10 cellular contexts compared by ENCODE assay signal in the genomic region with DNA sequence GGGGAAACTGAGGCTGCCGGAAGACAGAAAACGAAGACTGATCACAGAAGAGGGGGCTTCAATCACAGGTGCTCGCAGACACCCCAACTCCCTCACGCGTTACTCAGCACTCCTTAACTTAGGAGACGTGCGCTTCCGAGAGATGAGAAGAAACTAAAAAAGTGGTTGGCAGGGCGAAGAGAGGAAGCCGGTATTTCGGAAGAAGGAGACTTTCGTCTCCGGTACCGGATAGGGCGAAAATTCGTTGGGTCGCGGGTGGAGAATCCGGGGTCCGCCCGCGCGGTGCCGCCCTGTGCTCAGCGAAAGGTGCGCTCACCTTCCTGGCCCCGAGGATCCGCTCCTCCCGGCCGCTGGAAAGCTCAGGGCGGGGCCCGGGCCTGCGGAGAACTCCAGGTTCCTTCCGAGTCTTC. TPM values are rescaled to one million over a fixed set of nuclear protein-coding genes. Genes with fewer than 3 reads are reported as not detected.
DNase-seq lines count a peak whose midpoint lies in the region; ATAC-seq and TF ChIP-seq lines count a peak whose summit lies in the region.
"Had no signal": no experiment of that assay in that cellular context is flagged by ENCODE, and none has a peak within 500 bp of the region (broad histone marks: within the 10 kb centered on the region; RNA-seq: fewer than 3 reads in every experiment).

No MANE protein-coding gene starts in this region.

- TF ChIP-seq POLR2A in adrenal gland (IDR thresholded peaks at IDR 0.05) (no peak), suprapubic skin (IDR thresholded peaks at IDR 0.05) (no peak)

- intact Hi-C loops in adrenal gland (cut with DNase I) = no loop called here

- peak overlapping the region; percentile 60 for H3K4me3 Mint-ChIP-seq in T-helper 2 cell treated with Interferon-gamma antibody and Interleukin-4, amounts not matched to agents 5 μg/mL and 100 μg/mL, for 36 hours

- no peaks in the 10 kb centered on the region for H3K9me3 Mint-ChIP-seq in T-helper 2 cell treated with Interferon-gamma antibody and Interleukin-4, amounts not matched to agents 5 μg/mL and 100 μg/mL, for 36 hours

- peaks cover 64% of the 10 kb centered on the region for H3K27me3 Mint-ChIP-seq in T-helper 2 cell treated with Interferon-gamma antibody and Interleukin-4, amounts not matched to agents 5 μg/mL and 100 μg/mL, for 36 hours (ENCODE audit: low read depth)

- H3K4me3 ChIP-seq in adrenal gland (peak overlapping the region in 2 of 4 donors; percentile 43 to 79), kidney epithelial cell (ENCODE audit: low read depth, low read length) (peak overlapping the region; percentile 50), suprapubic skin (peak overlapping the region; percentile 64)

- peak overlapping the region; percentile 76 for H3K27ac Mint-ChIP-seq in T-helper 2 cell treated with Interferon-gamma antibody and Interleukin-4, amounts not matched to agents 5 μg/mL and 100 μg/mL, for 36 hours

- no peak for DNase-seq in T-helper 2 cell treated with Interferon-gamma antibody and Interleukin-4, amounts not matched to agents 5 μg/mL and 100 μg/mL, for 36 hours (ENCODE audit: low spot score)
- DNase-seq in T-helper 2 cell (no peak), adrenal gland (no peak), kidney epithelial cell (ENCODE audit: low read depth) (no peak), suprapubic skin (ENCODE audit: low spot score in 2 of 2) (no peak), NCI-H2081 treated with DMSO at 0.1 percent for 48 hours (lab: John Stamatoyannopoulos, UW) (no peak)

- no peak for TF ChIP-seq EP300 in suprapubic skin (IDR thresholded peaks at IDR 0.05)

- H3K27ac ChIP-seq in adrenal gland = peak overlapping the region in 3 of 5 donors; percentile 52 to 91 (median 74)
- H3K27ac ChIP-seq in suprapubic skin = peak overlapping the region; percentile 75
- H3K27ac ChIP-seq: C4-2B had no signal

- H3K36me3 ChIP-seq in adrenal gland (replicated peaks in 1 of 2) (no peaks in the 10 kb centered on the region), kidney epithelial cell (ENCODE audit: control insufficient read depth, insufficient read depth, low read length) (no peaks in the 10 kb centered on the region), suprapubic skin (no peaks in the 10 kb centered on the region)

- no peak for ATAC-seq in GM21423 (IDR thresholded peaks at IDR 0.05; ENCODE audit: unreplicated experiment)
- no peak for ATAC-seq in HG02884 (IDR thresholded peaks at IDR 0.05; ENCODE audit: unreplicated experiment)

- peaks cover 31% of the 10 kb centered on the region for H3K27me3 ChIP-seq in adrenal gland
- peaks cover 76% of the 10 kb centered on the region for H3K27me3 ChIP-seq in kidney epithelial cell (ENCODE audit: control insufficient read depth, insufficient read depth, low read length)
- H3K27me3 ChIP-seq in suprapubic skin = peaks cover 80% of the 10 kb centered on the region

- peaks cover 13% of the 10 kb centered on the region for H3K4me1 Mint-ChIP-seq in T-helper 2 cell treated with Interferon-gamma antibody and Interleukin-4, amounts not matched to agents 5 μg/mL and 100 μg/mL, for 36 hours (ENCODE audit: low read depth)

- peaks cover 3% of the 10 kb centered on the region for H3K36me3 Mint-ChIP-seq in T-helper 2 cell treated with Interferon-gamma antibody and Interleukin-4, amounts not matched to agents 5 μg/mL and 100 μg/mL, for 36 hours (ENCODE audit: low read depth)

- H3K4me1 ChIP-seq in adrenal gland (replicated peaks in 1 of 2) (peaks cover 24 to 39% of the 10 kb centered on the region in 2 donors), suprapubic skin (peaks cover 60% of the 10 kb centered on the region)

- H3K9me3 ChIP-seq in adrenal gland (replicated peaks in 1 of 3) = no peaks in the 10 kb centered on the region
- no peaks in the 10 kb centered on the region for H3K9me3 ChIP-seq in suprapubic skin

- 2 to 6% (median 3%) methylated on average over 18 to 34 of the region's 34 CpGs for WGBS in adrenal gland, 4 donors
- WGBS in suprapubic skin = 11% methylated on average over 13 of the region's 34 CpGs

- TF ChIP-seq CTCF in adrenal gland (IDR thresholded peaks at IDR 0.05) = no peak
- TF ChIP-seq CTCF in kidney epithelial cell (IDR thresholded peaks at IDR 0.05; ENCODE audit: insufficient read depth, low read length, poor library complexity, severe bottlenecking) = no peak
- TF ChIP-seq CTCF in suprapubic skin (IDR thresholded peaks at IDR 0.05) = no peak

RNA-seq across cellular contexts. Expression of gene TBX2, which starts 0.9 kb away (rescaled TPM):
- 10 to 100 TPM in 2 of 8 donors, 1 to 10 TPM in 6; 6.4 to 16.0 (median 7.4) TPM for total RNA-seq in adrenal gland
- polyA plus RNA-seq in adrenal gland = 10 to 100 TPM in 2 of 3 donors, 1 to 10 TPM in 1; 2.4 to 22.1 (median 14.9) TPM
- 7.3 and 7.7 TPM in 2 replicates for total RNA-seq in kidney epithelial cell
- total RNA-seq in suprapubic skin = 1 to 10 TPM; 2.2 to 3.1 (median 2.8) TPM

RNA-seq across cellular contexts. Expression of gene TBX4, which starts 53.5 kb away (rescaled TPM):
- total RNA-seq in adrenal gland = under 1 TPM in 3 of 8 donors, not detected in 5; 0.14 to 0.54 (median 0.29) TPM
- under 1 TPM in 1 of 3 donors, not detected in 2; 0.03 TPM for polyA plus RNA-seq in adrenal gland
- total RNA-seq in kidney epithelial cell = not detected in 2 replicates
- under 1 TPM in 2 of 4 donors, not detected in 2; 0.30 to 0.56 TPM for total RNA-seq in suprapubic skin
- total RNA-seq: lung microvascular endothelial cell had no signal
